ENCODE assay signal across 1 cellular context in the genomic region with DNA sequence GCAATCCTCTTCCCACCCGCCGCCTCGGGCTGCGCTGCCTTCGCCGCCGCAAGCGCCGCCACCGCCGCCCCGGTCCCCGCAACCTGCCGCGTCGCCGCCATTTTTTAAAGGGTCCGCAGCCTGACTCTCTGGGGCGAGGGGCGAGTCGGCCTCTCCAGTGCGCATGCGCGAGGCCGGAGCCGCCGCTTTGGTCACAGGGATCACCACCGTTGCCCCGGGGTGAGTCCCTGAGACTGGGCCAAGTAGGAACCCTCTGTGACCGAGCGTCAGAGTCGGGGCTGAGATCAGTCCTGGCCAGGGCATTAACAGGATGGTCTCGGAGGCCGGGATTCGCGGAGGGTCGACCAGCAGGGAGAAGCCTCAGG.
TF ChIP-seq lines count a peak whose summit lies in the region.

No MANE protein-coding gene starts in this region.

TF ChIP-seq in H1, 55 proteins besides CTCF, POLR2A, EP300 and RAD21 (continued from another document):
- no peak for TF ChIP-seq SP1 (IDR thresholded peaks at IDR 0.05; ENCODE audit: low read depth, low read length)
- no peak for TF ChIP-seq CHD1 (IDR thresholded peaks at IDR 0.05; ENCODE audit: low read depth, low read length)
- no peak for TF ChIP-seq FOSL1 (IDR thresholded peaks at IDR 0.05; ENCODE audit: insufficient read depth, low read depth, low read length)
- no peak for TF ChIP-seq USF2 (IDR thresholded peaks at IDR 0.05; ENCODE audit: low read length)
- TF ChIP-seq YY1 (IDR thresholded peaks at IDR 0.05; ENCODE audit: low read depth, low read length) = no peak
- TF ChIP-seq GTF2F1 (IDR thresholded peaks at IDR 0.05; ENCODE audit: borderline replicate concordance, low read depth, low read length) = no peak
- TF ChIP-seq BRCA1 (IDR thresholded peaks at IDR 0.05; ENCODE audit: low read depth, low read length) = no peak
- TF ChIP-seq CBX5 (IDR thresholded peaks at IDR 0.05; ENCODE audit: low read depth, low read length) = no peak
- no peak for TF ChIP-seq TEAD4 (IDR thresholded peaks at IDR 0.05; ENCODE audit: low read depth, low read length)
- no peak for TF ChIP-seq KDM1A (IDR thresholded peaks at IDR 0.05; ENCODE audit: borderline replicate concordance, low read length)
